ENCODE assay signal across 34 cellular contexts in the genomic region with DNA sequence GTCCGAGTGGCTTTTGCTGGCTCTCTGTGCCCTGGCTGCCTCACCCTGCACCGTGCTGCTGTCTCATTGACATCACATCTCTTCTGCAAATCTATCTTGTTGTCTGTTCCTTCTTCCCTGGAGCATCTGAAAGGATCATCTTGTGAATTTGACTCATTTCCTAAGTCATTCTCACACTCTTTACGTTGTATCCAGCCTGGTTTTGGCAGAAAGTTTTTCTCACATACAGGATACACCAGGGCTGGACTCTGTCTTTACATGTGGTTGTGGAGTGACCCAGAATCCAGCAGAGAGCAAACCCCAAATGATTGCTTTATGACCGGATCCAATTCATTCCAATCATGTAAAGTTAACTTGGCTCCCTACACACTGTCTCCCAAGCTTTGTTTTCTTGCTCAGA. TPM values are rescaled to one million over a fixed set of nuclear protein-coding genes. Genes with fewer than 3 reads are reported as not detected.
"Had no signal": no experiment of that assay in that cellular context is flagged by ENCODE, and none has a peak within 500 bp of the region (broad histone marks: within the 10 kb centered on the region; RNA-seq: fewer than 3 reads in every experiment).

No MANE protein-coding gene starts in this region.

- H3K27me3 ChIP-seq: colonic mucosa, neural progenitor cell, right lobe of liver, uterus had no signal

- H3K9me3 ChIP-seq: colonic mucosa, esophagus muscularis mucosa, gastrocnemius medialis, mucosa of descending colon, right lobe of liver, suprapubic skin, transverse colon, upper lobe of right lung, uterus had no signal

- H3K27ac ChIP-seq: colonic mucosa, esophagus muscularis mucosa, gastrocnemius medialis, neural progenitor cell, parathyroid adenoma, right lobe of liver, suprapubic skin, transverse colon, upper lobe of right lung, uterus had no signal

- H3K36me3 Mint-ChIP-seq: mesothelial cell of epicardium; naive B cell; natural killer cell treated with Interleukin-12 subunit alpha and Interleukin-12 subunit beta and Interleukin-15 and Interleukin-18, amount 100 ng/mL, for 72 hours; neural progenitor cell had no signal

- H3K4me2 ChIP-seq: neural progenitor cell, smooth muscle cell had no signal

- H3K4me1 Mint-ChIP-seq: naive B cell; neural progenitor cell; stimulated activated naive CD8-positive, alpha-beta T cell treated with anti-CD3 and anti-CD28 coated beads, Interleukin-15, amount 100 ng/mL, for 72 hours had no signal

- FAIRE-seq: endothelial cell of umbilical vein, keratinocyte had no signal

- H2AFZ ChIP-seq: neural progenitor cell, parathyroid adenoma had no signal

- H3K4me3 ChIP-seq: colonic mucosa, esophagus muscularis mucosa, gastrocnemius medialis, mucosa of descending colon, neural progenitor cell, right lobe of liver, smooth muscle cell, suprapubic skin, transverse colon, upper lobe of right lung, uterus had no signal

- H3K36me3 ChIP-seq: colonic mucosa, esophagus muscularis mucosa, gastrocnemius medialis, neural progenitor cell, right lobe of liver, suprapubic skin, transverse colon, upper lobe of right lung, uterus had no signal

- H3K27me3 Mint-ChIP-seq: progenitor cell of endocrine pancreas had no signal

- ATAC-seq: gastrocnemius medialis; left lobe of liver; mucosa of descending colon; natural killer cell treated with Interleukin-12 subunit alpha and Interleukin-12 subunit beta and Interleukin-15 and Interleukin-18, amount 100 ng/mL, for 72 hours; right lobe of liver; stimulated activated naive CD8-positive, alpha-beta T cell treated with anti-CD3 and anti-CD28 coated beads, Interleukin-15, amount 100 ng/mL, for 72 hours; upper lobe of right lung had no signal

- H3K4me1 ChIP-seq: colonic mucosa, esophagus muscularis mucosa, gastrocnemius medialis, parathyroid adenoma, right lobe of liver, suprapubic skin, transverse colon, upper lobe of right lung, uterus had no signal

- H3K9ac ChIP-seq: neural progenitor cell, parathyroid adenoma had no signal

- H3K4me3 Mint-ChIP-seq: mesothelial cell of epicardium; naive B cell; natural killer cell treated with Interleukin-12 subunit alpha and Interleukin-12 subunit beta and Interleukin-15 and Interleukin-18, amount 100 ng/mL, for 72 hours; neural progenitor cell; stimulated activated naive CD8-positive, alpha-beta T cell treated with anti-CD3 and anti-CD28 coated beads, Interleukin-15, amount 100 ng/mL, for 72 hours had no signal

- H3K79me2 ChIP-seq: parathyroid adenoma had no signal

- H3K9me3 Mint-ChIP-seq: mesothelial cell of epicardium; naive B cell; natural killer cell treated with Interleukin-12 subunit alpha and Interleukin-12 subunit beta and Interleukin-15 and Interleukin-18, amount 100 ng/mL, for 72 hours; neural progenitor cell; stimulated activated naive CD8-positive, alpha-beta T cell treated with anti-CD3 and anti-CD28 coated beads, Interleukin-15, amount 100 ng/mL, for 72 hours had no signal

- H3K27ac Mint-ChIP-seq: mesothelial cell of epicardium; naive B cell; natural killer cell treated with Interleukin-12 subunit alpha and Interleukin-12 subunit beta and Interleukin-15 and Interleukin-18, amount 100 ng/mL, for 72 hours; neural progenitor cell; progenitor cell of endocrine pancreas; stimulated activated naive CD8-positive, alpha-beta T cell treated with anti-CD3 and anti-CD28 coated beads, Interleukin-15, amount 100 ng/mL, for 72 hours had no signal

- DNase-seq: colonic mucosa; dermis blood vessel endothelial cell; effector memory CD4-positive, alpha-beta T cell; gastrocnemius medialis; head of caudate nucleus; mesenchymal stem cell; mucosa of descending colon; naive B cell; stimulated activated CD4-positive, alpha-beta T cell treated with anti-CD3 and anti-CD28 coated beads, Interleukin-12 subunit alpha, Interleukin-12 subunit beta, amount 100 ng/mL, for 4 hours; stimulated activated CD4-positive, alpha-beta T cell treated with anti-CD3 and anti-CD28 coated beads, Interleukin-1b, Interleukin-23, amount 100 ng/mL, for 48 hours; stimulated activated CD4-positive, alpha-beta T cell treated with anti-CD3 and anti-CD28 coated beads, Interleukin-4, amount 100 ng/mL, for 1 hour; stimulated activated CD8-positive, alpha-beta memory T cell treated with anti-CD3 and anti-CD28 coated beads, Interleukin-4, amount 100 ng/mL, for 48 hours; stimulated activated naive CD4-positive, alpha-beta T cell; stimulated activated naive CD8-positive, alpha-beta T cell treated with anti-CD3 and anti-CD28 coated beads, Interleukin-15, amount 100 ng/mL, for 72 hours; transverse colon; upper lobe of right lung; uterus had no signal

RNA-seq across cellular contexts. Expression of gene RFPL1, which starts 3.1 kb away (rescaled TPM):
- total RNA-seq: colonic mucosa; dermis blood vessel endothelial cell; endothelial cell of umbilical vein; epithelial cell of proximal tubule; esophagus muscularis mucosa; fibroblast of villous mesenchyme; gastrocnemius medialis; glomerular endothelial cell; lung microvascular endothelial cell; mucosa of descending colon; natural killer cell treated with Interleukin-12 subunit alpha and Interleukin-12 subunit beta and Interleukin-15 and Interleukin-18, amount 100 ng/mL, for 72 hours; osteoblast; smooth muscle cell; transverse colon; upper lobe of right lung; uterus had no signal
- polyA plus RNA-seq: endothelial cell of umbilical vein, keratinocyte had no signal

RNA-seq across cellular contexts. Expression of gene NEFH, which starts 44.8 kb away (rescaled TPM):
- total RNA-seq: lung microvascular endothelial cell, smooth muscle cell had no signal
